10 cellular contexts compared by ENCODE assay signal in genomic region chr19:6551607-6552450, GRCh38. TPM values are rescaled to one million over a fixed set of nuclear protein-coding genes. Genes with fewer than 3 reads are reported as not detected.
DNase-seq lines count a peak whose midpoint lies in the region; ATAC-seq, FAIRE-seq and TF ChIP-seq lines count a peak whose summit lies in the region.
"Had no signal": no experiment of that assay in that cellular context is flagged by ENCODE, and none has a peak within 500 bp of the region (broad histone marks: within the 10 kb centered on the region; RNA-seq: fewer than 3 reads in every experiment).

No MANE protein-coding gene starts in this region.

- H3K9ac ChIP-seq in DND-41 (ENCODE audit: low read depth, low read length) (0 out of 2 replicates have a peak overlapping the region, but pooled peaks have one; percentile 20), iPS-15b (ENCODE audit: low read depth, low read length) (peak overlapping the region; percentile 47)

- no peaks in the 10 kb centered on the region for H3K9me3 Mint-ChIP-seq in activated CD8-positive, alpha-beta T cell treated with anti-CD3 and anti-CD28 coated beads, Interleukin-2, amount 10 ng/mL, durations not matched to agents 7 days and 5 days (ENCODE audit: insufficient read depth)
- H3K9me3 Mint-ChIP-seq: dendritic cell treated with granulocyte-macrophage colony-stimulating factor and Interleukin-4, amounts not matched to agents 40 ng/mL and 50 ng/mL, for 4 days had no signal

- peak overlapping the region; percentile 30 for H3K4me2 ChIP-seq in DND-41 (ENCODE audit: insufficient read depth, low read length)

- TF ChIP-seq POLR2A in gastroesophageal sphincter (IDR thresholded peaks at IDR 0.05): no peak

- TF ChIP-seq CTCF in DND-41 (IDR thresholded peaks at IDR 0.05; ENCODE audit: borderline replicate concordance, extremely low read depth, low read length, poor library complexity, severe bottlenecking): peak; percentile 55
- no peak for TF ChIP-seq CTCF in gastroesophageal sphincter (IDR thresholded peaks at IDR 0.05)

- no peak for TF ChIP-seq EP300 in gastroesophageal sphincter (IDR thresholded peaks at IDR 0.05)

- H3K36me3 Mint-ChIP-seq in activated CD8-positive, alpha-beta T cell treated with anti-CD3 and anti-CD28 coated beads, Interleukin-2, amount 10 ng/mL, durations not matched to agents 7 days and 5 days (ENCODE audit: low read depth): no peaks in the 10 kb centered on the region

- no peaks in the 10 kb centered on the region for H4K20me1 ChIP-seq in DND-41 (ENCODE audit: insufficient read depth, low read length)

- peak overlapping the region; percentile 50 for H3K27ac ChIP-seq in DND-41 (ENCODE audit: low read length)
- H3K27ac ChIP-seq in gastroesophageal sphincter: no peak overlapping the region

- H3K9me3 ChIP-seq in DND-41 (ENCODE audit: insufficient read depth, low read length, severe bottlenecking) (peaks cover 13% of the 10 kb centered on the region), iPS-15b (ENCODE audit: control insufficient read depth, insufficient read depth, low read length) (peaks cover 2% of the 10 kb centered on the region), gastroesophageal sphincter (no peaks in the 10 kb centered on the region), MG63 (no peaks in the 10 kb centered on the region)

- peak overlapping the region; percentile 28 for H3K4me3 Mint-ChIP-seq in activated CD8-positive, alpha-beta T cell treated with anti-CD3 and anti-CD28 coated beads, Interleukin-2, amount 10 ng/mL, durations not matched to agents 7 days and 5 days
- H3K4me3 Mint-ChIP-seq: dendritic cell treated with granulocyte-macrophage colony-stimulating factor and Interleukin-4, amounts not matched to agents 40 ng/mL and 50 ng/mL, for 4 days had no signal

- H3K4me3 ChIP-seq in DND-41 (ENCODE audit: low read depth in 1 of 2, low read length in 2 of 2): no peak overlapping the region
- no peak overlapping the region for H3K4me3 ChIP-seq in iPS-15b (ENCODE audit: low read depth, low read length)
- no peak overlapping the region for H3K4me3 ChIP-seq in gastroesophageal sphincter
- no peak overlapping the region for H3K4me3 ChIP-seq in MG63

- H2AFZ ChIP-seq in DND-41 (ENCODE audit: low read depth, low read length): peak overlapping the region; percentile 70

- CTCF ChIA-PET in activated CD8-positive, alpha-beta T cell treated with anti-CD3 and anti-CD28 coated beads, Interleukin-2, amount 10 ng/mL, durations not matched to agents 7 days and 5 days (lab: Charles Lee): interaction anchor here (0.6 to 2.8 kb wide), 13 partner anchors 8 to 399 kb away, joined by 3 to 19 read pairs (median 5); partner anchors contain the start of gene GPR108

- H3K27me3 Mint-ChIP-seq in activated CD8-positive, alpha-beta T cell treated with anti-CD3 and anti-CD28 coated beads, Interleukin-2, amount 10 ng/mL, durations not matched to agents 7 days and 5 days (ENCODE audit: low read depth): no peaks in the 10 kb centered on the region

- H3K4me1 ChIP-seq in DND-41 (ENCODE audit: insufficient read depth, low read length): peaks cover 18% of the 10 kb centered on the region
- H3K4me1 ChIP-seq in iPS-15b (ENCODE audit: control insufficient read depth, insufficient read depth, low read length): peaks cover 5% of the 10 kb centered on the region
- no peaks in the 10 kb centered on the region for H3K4me1 ChIP-seq in gastroesophageal sphincter

- peak; percentile 95 for ATAC-seq in DND-41 (ENCODE audit: insufficient read depth, low read depth)
- ATAC-seq in activated CD8-positive, alpha-beta T cell treated with anti-CD3 and anti-CD28 coated beads, Interleukin-2, amount 10 ng/mL, durations not matched to agents 7 days and 5 days: peak; percentile 98
- no peak for ATAC-seq in gastroesophageal sphincter

- no peaks in the 10 kb centered on the region for H3K27me3 ChIP-seq in DND-41 (ENCODE audit: insufficient read depth, low read length, poor library complexity)
- no peaks in the 10 kb centered on the region for H3K27me3 ChIP-seq in iPS-15b (ENCODE audit: control insufficient read depth, insufficient read depth, low read length)
- peaks cover 17% of the 10 kb centered on the region for H3K27me3 ChIP-seq in gastroesophageal sphincter
- H3K27me3 ChIP-seq in MG63: no peaks in the 10 kb centered on the region

- H3K4me1 Mint-ChIP-seq in activated CD8-positive, alpha-beta T cell treated with anti-CD3 and anti-CD28 coated beads, Interleukin-2, amount 10 ng/mL, durations not matched to agents 7 days and 5 days (ENCODE audit: low read depth): peaks cover 28% of the 10 kb centered on the region

- peak; percentile 9 for FAIRE-seq in HTR-8/SVneo (lab: Jason Lieb, UNC)

- H3K36me3 ChIP-seq in DND-41 (ENCODE audit: insufficient read depth, low read length) (no peaks in the 10 kb centered on the region), iPS-15b (ENCODE audit: control insufficient read depth, insufficient read depth, low read length) (no peaks in the 10 kb centered on the region), gastroesophageal sphincter (no peaks in the 10 kb centered on the region), MG63 (no peaks in the 10 kb centered on the region)

- no peaks in the 10 kb centered on the region for H3K79me2 ChIP-seq in DND-41 (ENCODE audit: insufficient read depth, low read length)

- WGBS in gastroesophageal sphincter (ENCODE audit: low coverage in 1 of 2), 2 donors: 17 to 25% methylated on average over 2 to 3 of the region's 28 CpGs

- peak; percentile 75 for DNase-seq in DND-41
- no peak for DNase-seq in HTR-8/SVneo (ENCODE audit: insufficient read length, low spot score)
- peak; percentile 87 for DNase-seq in activated CD8-positive, alpha-beta T cell treated with anti-CD3 and anti-CD28 coated beads, Interleukin-2, amount 10 ng/mL, durations not matched to agents 7 days and 5 days
- peak; percentile 83 for DNase-seq in stimulated activated CD8-positive, alpha-beta memory T cell treated with anti-CD3 and anti-CD28 coated beads, Interleukin-4, amount 100 ng/mL, for 48 hours
- DNase-seq in MG63: no peak
- no peak for DNase-seq in NCI-H446 treated with DMSO at 0.1 percent for 48 hours (lab: John Stamatoyannopoulos, UW)

- peak overlapping the region; percentile 52 for H3K27ac Mint-ChIP-seq in activated CD8-positive, alpha-beta T cell treated with anti-CD3 and anti-CD28 coated beads, Interleukin-2, amount 10 ng/mL, durations not matched to agents 7 days and 5 days
- H3K27ac Mint-ChIP-seq: dendritic cell treated with granulocyte-macrophage colony-stimulating factor and Interleukin-4, amounts not matched to agents 40 ng/mL and 50 ng/mL, for 4 days had no signal

- POLR2A ChIA-PET in activated CD8-positive, alpha-beta T cell treated with anti-CD3 and anti-CD28 coated beads, Interleukin-2, amount 10 ng/mL, durations not matched to agents 7 days and 5 days (lab: Charles Lee): interaction anchor here (1.1 kb wide), 1 partner anchor 26 kb away, joined by 4 read pairs; no protein-coding TSS in a partner anchor

RNA-seq across cellular contexts. Expression of gene TNFSF9, which starts 21.0 kb away (rescaled TPM):
- 1 to 10 TPM; 1.5 to 1.7 TPM for total RNA-seq in activated CD8-positive, alpha-beta T cell treated with anti-CD3 and anti-CD28 coated beads, Interleukin-2, amount 10 ng/mL, durations not matched to agents 7 days and 5 days
- total RNA-seq in gastroesophageal sphincter: under 1 TPM in 2 of 4 donors, not detected in 2; 0.17 to 0.27 TPM
- 4.5 and 10.5 TPM in 2 replicates for total RNA-seq in MG63 (2014; rRNA removed; shearing (Covaris generic); ENCODE audit: low replicate concordance)

RNA-seq across cellular contexts. Expression of gene CD70, which starts 39.1 kb away (rescaled TPM):
- total RNA-seq in activated CD8-positive, alpha-beta T cell treated with anti-CD3 and anti-CD28 coated beads, Interleukin-2, amount 10 ng/mL, durations not matched to agents 7 days and 5 days: 10 to 100 TPM; 16.9 to 17.3 TPM
- 1 to 10 TPM in 1 of 4 donors, not detected in 3; 2.2 TPM for total RNA-seq in gastroesophageal sphincter
- 17.2 and 32.7 TPM in 2 replicates for total RNA-seq in MG63 (2014; rRNA removed; shearing (Covaris generic); ENCODE audit: low replicate concordance)
- total RNA-seq: subcutaneous adipose tissue had no signal

RNA-seq across cellular contexts. Expression of gene TUBB4A, which starts 49.7 kb away (rescaled TPM):
- total RNA-seq in activated CD8-positive, alpha-beta T cell treated with anti-CD3 and anti-CD28 coated beads, Interleukin-2, amount 10 ng/mL, durations not matched to agents 7 days and 5 days: 1 to 10 TPM; 6.6 to 6.9 TPM
- total RNA-seq in gastroesophageal sphincter: 1 to 10 TPM; 1.2 to 3.2 (median 2.2) TPM
- 0.03 TPM in 1 of 2 replicates, not detected in the other for total RNA-seq in MG63 (2014; rRNA removed; shearing (Covaris generic); ENCODE audit: low replicate concordance)

Comparison
In these comparisons a context has a peak if more than half of its experiments do, and no peak if none do; other contexts are left out.
1. DNase-seq: peak in DND-41 (single experiment), activated CD8-positive, alpha-beta T cell treated with anti-CD3 and anti-CD28 coated beads, Interleukin-2, amount 10 ng/mL, durations not matched to agents 7 days and 5 days (single experiment) and stimulated activated CD8-positive, alpha-beta memory T cell treated with anti-CD3 and anti-CD28 coated beads, Interleukin-4, amount 100 ng/mL, for 48 hours (single experiment); none in HTR-8/SVneo (single experiment), MG63 (single experiment) and NCI-H446 treated with DMSO at 0.1 percent for 48 hours (single experiment).